In genomic region chr2:37417321-37417720, GRCh38 we compare ENCODE assay signal across 2 cellular contexts.
TF ChIP-seq lines count a peak whose summit lies in the region.

No MANE protein-coding gene starts in this region.

TF ChIP-seq in SK-N-SH treated with all-trans-retinoic acid at 6 μM for 48 hours, 23 proteins besides CTCF, POLR2A, EP300 and RAD21:
- TF ChIP-seq CSRNP3 (CRISPR knock-in tag; IDR thresholded peaks at IDR 0.05) (no peak), CSDC2 (CRISPR knock-in tag; IDR thresholded peaks at IDR 0.05) (no peak), PATZ1 (CRISPR knock-in tag; IDR thresholded peaks at IDR 0.05; ENCODE audit: borderline replicate concordance) (no peak), ISL1 (CRISPR knock-in tag; IDR thresholded peaks at IDR 0.05) (no peak), ZNF70 (CRISPR knock-in tag; IDR thresholded peaks at IDR 0.05) (no peak), ZNF565 (CRISPR knock-in tag; conservative IDR thresholded peaks at IDR 0.05; ENCODE audit: low read depth) (no peak), OSR1 (CRISPR knock-in tag; IDR thresholded peaks at IDR 0.05) (no peak), ESRRG (CRISPR knock-in tag; IDR thresholded peaks at IDR 0.05) (no peak), ZNF8 (CRISPR knock-in tag; IDR thresholded peaks at IDR 0.05) (no peak), POU6F1 (CRISPR knock-in tag; IDR thresholded peaks at IDR 0.05; ENCODE audit: borderline replicate concordance, low read depth) (no peak), SNAI2 (CRISPR knock-in tag; IDR thresholded peaks at IDR 0.05) (no peak)
TF ChIP-seq in SK-N-SH treated with all-trans-retinoic acid at 6 μM for 48 hours: peak in this region for 0.

TF ChIP-seq in SK-N-SH, 30 proteins besides CTCF, POLR2A, EP300 and RAD21:
- TF ChIP-seq REST (IDR thresholded peaks at IDR 0.05; ENCODE audit: low read depth, low read length) (no peak), POLR2AphosphoS5 (IDR thresholded peaks at IDR 0.05; ENCODE audit: low read depth, low read length) (no peak), MXI1 (IDR thresholded peaks at IDR 0.05; ENCODE audit: low read depth, low read length) (no peak), PBX3 (IDR thresholded peaks at IDR 0.05) (no peak), RFX5 (IDR thresholded peaks at IDR 0.05; ENCODE audit: low read length) (no peak), GABPA (IDR thresholded peaks at IDR 0.05; ENCODE audit: low read depth) (no peak), ZBTB33 (IDR thresholded peaks at IDR 0.05; ENCODE audit: borderline replicate concordance, low read depth) (no peak), GATA2 (CRISPR knock-in tag; IDR thresholded peaks at IDR 0.05) (no peak), USF1 (IDR thresholded peaks at IDR 0.05; ENCODE audit: borderline replicate concordance, low read depth) (no peak), FOXM1 (IDR thresholded peaks at IDR 0.05; ENCODE audit: low read depth) (no peak), NRF1 (IDR thresholded peaks at IDR 0.05; ENCODE audit: low read depth, low read length) (no peak), FOSL2 (IDR thresholded peaks at IDR 0.05; ENCODE audit: borderline replicate concordance, low read depth) (no peak), SMC3 (IDR thresholded peaks at IDR 0.05; ENCODE audit: low read depth, low read length) (no peak), RXRA (IDR thresholded peaks at IDR 0.05; ENCODE audit: borderline replicate concordance, low read depth) (no peak), MAX (IDR thresholded peaks at IDR 0.05; ENCODE audit: low read depth) (no peak), TAF1 (IDR thresholded peaks at IDR 0.05; ENCODE audit: borderline replicate concordance, low read depth, low read length) (no peak), MEF2A (IDR thresholded peaks at IDR 0.05; ENCODE audit: borderline replicate concordance, low read depth) (no peak), RCOR1 (IDR thresholded peaks at IDR 0.05; ENCODE audit: low read length) (no peak), FOXJ3 (CRISPR knock-in tag; IDR thresholded peaks at IDR 0.05) (no peak), IRF3 (IDR thresholded peaks at IDR 0.05; ENCODE audit: low read depth, low read length) (no peak)
